16 cellular contexts compared by ENCODE assay signal in the genomic region with DNA sequence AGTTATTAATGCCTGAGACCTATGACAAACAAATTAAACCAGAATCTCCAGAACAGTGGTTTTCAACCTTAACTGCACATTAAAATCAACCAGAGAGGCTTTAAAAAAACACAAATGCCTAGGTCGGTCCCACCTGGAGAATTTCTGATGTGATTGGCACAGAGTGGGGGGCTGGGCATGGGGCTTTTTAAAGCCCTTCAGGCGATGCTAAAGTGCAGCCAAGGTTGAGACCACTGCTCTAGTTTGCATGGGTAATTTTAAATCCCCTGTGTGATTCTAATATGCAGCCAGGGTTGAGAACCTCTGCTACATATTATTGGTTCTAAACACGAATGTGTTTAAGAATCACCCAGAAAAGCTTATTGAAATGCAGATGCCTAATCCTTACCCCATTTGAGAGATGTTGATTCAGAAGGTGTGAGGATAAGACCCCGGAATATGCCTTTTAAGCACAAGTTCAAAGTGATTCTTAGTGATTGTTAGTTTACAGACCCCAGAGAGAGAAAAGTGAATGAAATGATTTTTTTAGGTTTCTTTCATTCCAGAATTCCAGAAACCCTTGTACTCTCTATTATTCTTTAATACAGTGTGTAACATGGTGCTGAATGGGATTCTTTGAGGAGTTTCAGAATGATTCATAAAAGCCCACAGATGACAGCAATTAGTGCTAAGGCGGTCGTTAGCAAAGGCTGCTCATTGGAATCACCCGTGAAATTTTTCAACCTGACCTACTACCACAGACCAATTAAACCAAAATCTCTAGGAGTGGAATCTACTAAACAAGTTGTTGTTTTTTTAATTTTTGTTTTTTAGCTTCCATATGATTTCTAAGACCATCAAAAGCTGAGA. TPM values are rescaled to one million over a fixed set of nuclear protein-coding genes. Genes with fewer than 3 reads are reported as not detected.
DNase-seq lines count a peak whose midpoint lies in the region; ATAC-seq and TF ChIP-seq lines count a peak whose summit lies in the region.
"Had no signal": no experiment of that assay in that cellular context is flagged by ENCODE, and none has a peak within 500 bp of the region (broad histone marks: within the 10 kb centered on the region; RNA-seq: fewer than 3 reads in every experiment).

No MANE protein-coding gene starts in this region.

- DNase-seq in AG09319 (ENCODE audit: extremely low read depth, low read depth): peak; percentile 28
- DNase-seq in endodermal cell: peak; percentile 59
- DNase-seq in MV-4-11 (lab: John Stamatoyannopoulos, UW): no peak
- DNase-seq in DMS79 treated with DMSO at 0.1 percent for 48 hours (lab: John Stamatoyannopoulos, UW): no peak
- DNase-seq in kidney glomerular epithelial cell (lab: John Stamatoyannopoulos, UW): no peak
- no peak for DNase-seq in NCI-H774 (lab: John Stamatoyannopoulos, UW)
- DNase-seq: ACHN; activated CD4-positive, alpha-beta T cell treated with anti-CD3 and anti-CD28 coated beads, Interleukin-2, amount 10 ng/mL, durations not matched to agents 7 days and 5 days; activated gamma-delta T cell; caudate nucleus; NCI-H2029 treated with DMSO at 0.1 percent for 48 hours; testis had no signal

- H3K27ac Mint-ChIP-seq in endodermal cell: no peak overlapping the region
- H3K27ac Mint-ChIP-seq: activated CD4-positive, alpha-beta T cell treated with anti-CD3 and anti-CD28 coated beads, Interleukin-2, amount 10 ng/mL, durations not matched to agents 7 days and 5 days; T-helper 1 cell treated with Interleukin-12 subunit alpha and Interleukin-12 subunit beta and Interleukin-4 antibody, amounts not matched to agents 30 μg/mL and 1 μg/mL, for 36 hours had no signal

- no peaks in the 10 kb centered on the region for H3K9me3 Mint-ChIP-seq in endodermal cell
- H3K9me3 Mint-ChIP-seq: T-helper 1 cell treated with Interleukin-12 subunit alpha and Interleukin-12 subunit beta and Interleukin-4 antibody, amounts not matched to agents 30 μg/mL and 1 μg/mL, for 36 hours had no signal

- no peak overlapping the region for H3K4me3 Mint-ChIP-seq in endodermal cell
- H3K4me3 Mint-ChIP-seq: activated CD4-positive, alpha-beta T cell treated with anti-CD3 and anti-CD28 coated beads, Interleukin-2, amount 10 ng/mL, durations not matched to agents 7 days and 5 days; T-helper 1 cell treated with Interleukin-12 subunit alpha and Interleukin-12 subunit beta and Interleukin-4 antibody, amounts not matched to agents 30 μg/mL and 1 μg/mL, for 36 hours had no signal

- no peaks in the 10 kb centered on the region for H3K27me3 ChIP-seq in endodermal cell (ENCODE audit: control insufficient read depth, insufficient read depth, low read length, poor library complexity, severe bottlenecking)
- H3K27me3 ChIP-seq: testis had no signal

- 35 to 47% methylated on average over 2 to 7 of the region's 7 CpGs for WGBS in endodermal cell (ENCODE audit: insufficient coverage in 1 of 2, insufficient read length in 1 of 2), 2 experiments

- peaks cover 26% of the 10 kb centered on the region for H3K4me1 Mint-ChIP-seq in endodermal cell
- H3K4me1 Mint-ChIP-seq: activated CD4-positive, alpha-beta T cell treated with anti-CD3 and anti-CD28 coated beads, Interleukin-2, amount 10 ng/mL, durations not matched to agents 7 days and 5 days had no signal

- H3K36me3 Mint-ChIP-seq in endodermal cell (ENCODE audit: low read depth): peaks cover 7% of the 10 kb centered on the region

- no peak overlapping the region for H3K4me3 ChIP-seq in endodermal cell (ENCODE audit: low read length)
- H3K4me3 ChIP-seq: K562, testis had no signal

- ATAC-seq in GM19023 (IDR thresholded peaks at IDR 0.05; ENCODE audit: unreplicated experiment) (peak; percentile 77), HG02884 (IDR thresholded peaks at IDR 0.05; ENCODE audit: unreplicated experiment) (peak; percentile 62)
- ATAC-seq: K562 had no signal

- H3K9ac ChIP-seq in endodermal cell (ENCODE audit: extremely low read depth, low read length, poor library complexity, severe bottlenecking): no peak overlapping the region

- no peak overlapping the region for H3K27ac ChIP-seq in endodermal cell (ENCODE audit: low read depth, low read length)
- H3K27ac ChIP-seq: testis had no signal

- no peaks in the 10 kb centered on the region for H3K27me3 Mint-ChIP-seq in endodermal cell (ENCODE audit: insufficient read depth)
- H3K27me3 Mint-ChIP-seq: activated CD4-positive, alpha-beta T cell treated with anti-CD3 and anti-CD28 coated beads, Interleukin-2, amount 10 ng/mL, durations not matched to agents 7 days and 5 days had no signal

- peaks cover 4% of the 10 kb centered on the region for H3K4me1 ChIP-seq in endodermal cell (ENCODE audit: control insufficient read depth, insufficient read depth, low read length)
- H3K4me1 ChIP-seq: testis had no signal

- H3K9me3 ChIP-seq in endodermal cell (ENCODE audit: control insufficient read depth, low read length): no peaks in the 10 kb centered on the region
- H3K9me3 ChIP-seq: testis had no signal

- TF ChIP-seq CTCF in AG09319 (IDR thresholded peaks at IDR 0.05; ENCODE audit: low read depth, low read length): no peak
- TF ChIP-seq CTCF in endodermal cell (conservative IDR thresholded peaks at IDR 0.05): no peak

- peaks cover 9% of the 10 kb centered on the region for H3K36me3 ChIP-seq in endodermal cell (ENCODE audit: control insufficient read depth, insufficient read depth, low read length)

RNA-seq across cellular contexts. Expression of a gene that starts 44.9 kb away (rescaled TPM):
- 10 to 100 TPM; 19.3 to 27.2 TPM for total RNA-seq in endodermal cell
- polyA plus RNA-seq in endodermal cell (2013, experiment 1 of 2): 14.2 TPM
- 11.6 TPM for polyA plus RNA-seq in endodermal cell (2013, experiment 2 of 2)
- total RNA-seq: activated CD4-positive, alpha-beta T cell treated with anti-CD3 and anti-CD28 coated beads, Interleukin-2, amount 10 ng/mL, durations not matched to agents 7 days and 5 days; K562 had no signal
- polyA plus RNA-seq: K562 had no signal

Comparison
In these comparisons a context has a peak if more than half of its experiments do, and no peak if none do; other contexts are left out.
1. DNase-seq: peak in AG09319 (single experiment) and endodermal cell (single experiment); none in MV-4-11 (single experiment), DMS79 treated with DMSO at 0.1 percent for 48 hours (single experiment), kidney glomerular epithelial cell (single experiment) and NCI-H774 (single experiment).